ENCODE assay signal across 1 cellular context in the genomic region with DNA sequence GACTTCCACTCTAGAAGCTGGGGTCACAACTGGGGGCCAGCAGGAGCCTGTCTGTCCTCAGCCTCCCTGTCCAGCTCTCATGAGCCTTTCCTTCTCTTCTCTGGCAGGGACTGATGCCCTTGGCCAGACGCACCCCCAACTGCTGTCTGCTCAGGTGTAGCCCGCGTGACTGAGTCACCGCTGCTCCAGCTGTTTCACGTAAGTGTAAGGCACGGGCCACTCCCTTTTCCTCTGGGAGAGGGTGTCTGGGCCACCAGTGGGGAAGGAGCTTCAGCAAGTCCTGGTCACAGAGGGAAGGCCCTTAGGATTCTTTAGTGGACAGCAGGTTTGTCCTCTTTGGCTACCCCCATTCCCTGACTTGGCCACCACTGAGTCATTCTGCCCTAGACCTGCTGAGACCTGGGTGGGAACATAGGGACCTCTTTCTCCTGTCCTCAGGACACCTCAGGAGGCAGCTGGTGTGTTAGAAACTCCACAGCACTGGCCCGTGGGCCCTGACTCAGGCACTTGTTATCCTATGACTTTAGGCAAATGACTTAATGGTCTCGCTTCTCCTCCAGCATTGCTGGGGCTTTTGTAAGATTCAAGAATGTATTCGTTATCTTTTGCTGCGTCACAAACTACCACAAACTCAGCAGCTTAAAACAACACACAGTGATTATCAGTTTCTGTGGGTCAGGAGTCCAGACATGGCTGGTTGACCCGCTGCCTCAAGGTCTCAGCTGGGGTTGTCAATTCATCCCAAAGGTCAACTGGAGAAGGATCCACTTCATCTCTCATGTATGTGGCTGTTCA.
TF ChIP-seq lines count a peak whose summit lies in the region.

No MANE protein-coding gene starts in this region.

TF ChIP-seq in K562, 482 proteins besides CTCF, POLR2A, EP300 and RAD21 (continued from another document and continues in another):
- TF ChIP-seq NR2C1 (IDR thresholded peaks at IDR 0.05), result no peak
- 0 out of 2 replicates have a peak, but pooled peaks have one; percentile 35 for TF ChIP-seq NR2C1 (tag; IDR thresholded peaks at IDR 0.05)
- TF ChIP-seq, protein P1, sequence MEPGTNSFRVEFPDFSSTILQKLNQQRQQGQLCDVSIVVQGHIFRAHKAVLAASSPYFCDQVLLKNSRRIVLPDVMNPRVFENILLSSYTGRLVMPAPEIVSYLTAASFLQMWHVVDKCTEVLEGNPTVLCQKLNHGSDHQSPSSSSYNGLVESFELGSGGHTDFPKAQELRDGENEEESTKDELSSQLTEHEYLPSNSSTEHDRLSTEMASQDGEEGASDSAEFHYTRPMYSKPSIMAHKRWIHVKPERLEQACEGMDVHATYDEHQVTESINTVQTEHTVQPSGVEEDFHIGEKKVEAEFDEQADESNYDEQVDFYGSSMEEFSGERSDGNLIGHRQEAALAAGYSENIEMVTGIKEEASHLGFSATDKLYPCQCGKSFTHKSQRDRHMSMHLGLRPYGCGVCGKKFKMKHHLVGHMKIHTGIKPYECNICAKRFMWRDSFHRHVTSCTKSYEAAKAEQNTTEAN (CRISPR knock-in tag; IDR thresholded peaks at IDR 0.05), result no peak
- TF ChIP-seq SMARCB1 (IDR thresholded peaks at IDR 0.05; ENCODE audit: insufficient read length, low read depth), result no peak
- TF ChIP-seq ZNF277 (CRISPR knock-in tag; IDR thresholded peaks at IDR 0.05; ENCODE audit: borderline replicate concordance), result no peak
- TF ChIP-seq, protein P2, sequence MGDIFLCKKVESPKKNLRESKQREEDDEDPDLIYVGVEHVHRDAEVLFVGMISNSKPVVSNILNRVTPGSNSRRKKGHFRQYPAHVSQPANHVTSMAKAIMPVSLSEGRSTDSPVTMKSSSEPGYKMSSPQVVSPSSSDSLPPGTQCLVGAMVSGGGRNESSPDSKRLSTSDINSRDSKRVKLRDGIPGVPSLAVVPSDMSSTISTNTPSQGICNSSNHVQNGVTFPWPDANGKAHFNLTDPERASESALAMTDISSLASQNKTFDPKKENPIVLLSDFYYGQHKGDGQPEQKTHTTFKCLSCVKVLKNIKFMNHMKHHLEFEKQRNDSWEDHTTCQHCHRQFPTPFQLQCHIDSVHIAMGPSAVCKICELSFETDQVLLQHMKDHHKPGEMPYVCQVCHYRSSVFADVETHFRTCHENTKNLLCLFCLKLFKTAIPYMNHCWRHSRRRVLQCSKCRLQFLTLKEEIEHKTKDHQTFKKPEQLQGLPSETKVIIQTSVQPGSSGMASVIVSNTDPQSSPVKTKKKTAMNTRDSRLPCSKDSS (IDR thresholded peaks at IDR 0.05; ENCODE audit: low read depth, partially characterized antibody), result no peak
- no peak for TF ChIP-seq ZFP1 (CRISPR knock-in tag; IDR thresholded peaks at IDR 0.05)
- TF ChIP-seq, protein P3, sequence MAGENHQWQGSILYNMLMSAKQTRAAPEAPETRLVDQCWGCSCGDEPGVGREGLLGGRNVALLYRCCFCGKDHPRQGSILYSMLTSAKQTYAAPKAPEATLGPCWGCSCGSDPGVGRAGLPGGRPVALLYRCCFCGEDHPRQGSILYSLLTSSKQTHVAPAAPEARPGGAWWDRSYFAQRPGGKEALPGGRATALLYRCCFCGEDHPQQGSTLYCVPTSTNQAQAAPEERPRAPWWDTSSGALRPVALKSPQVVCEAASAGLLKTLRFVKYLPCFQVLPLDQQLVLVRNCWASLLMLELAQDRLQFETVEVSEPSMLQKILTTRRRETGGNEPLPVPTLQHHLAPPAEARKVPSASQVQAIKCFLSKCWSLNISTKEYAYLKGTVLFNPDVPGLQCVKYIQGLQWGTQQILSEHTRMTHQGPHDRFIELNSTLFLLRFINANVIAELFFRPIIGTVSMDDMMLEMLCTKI (IDR thresholded peaks at IDR 0.05; ENCODE audit: partially characterized antibody), result no peak
- TF ChIP-seq ZNF324 (CRISPR knock-in tag; IDR thresholded peaks at IDR 0.05), result no peak
- TF ChIP-seq, protein P4, sequence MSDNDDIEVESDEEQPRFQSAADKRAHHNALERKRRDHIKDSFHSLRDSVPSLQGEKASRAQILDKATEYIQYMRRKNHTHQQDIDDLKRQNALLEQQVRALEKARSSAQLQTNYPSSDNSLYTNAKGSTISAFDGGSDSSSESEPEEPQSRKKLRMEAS (CRISPR knock-in tag; IDR thresholded peaks at IDR 0.05), result no peak
- TF ChIP-seq, protein P5, sequence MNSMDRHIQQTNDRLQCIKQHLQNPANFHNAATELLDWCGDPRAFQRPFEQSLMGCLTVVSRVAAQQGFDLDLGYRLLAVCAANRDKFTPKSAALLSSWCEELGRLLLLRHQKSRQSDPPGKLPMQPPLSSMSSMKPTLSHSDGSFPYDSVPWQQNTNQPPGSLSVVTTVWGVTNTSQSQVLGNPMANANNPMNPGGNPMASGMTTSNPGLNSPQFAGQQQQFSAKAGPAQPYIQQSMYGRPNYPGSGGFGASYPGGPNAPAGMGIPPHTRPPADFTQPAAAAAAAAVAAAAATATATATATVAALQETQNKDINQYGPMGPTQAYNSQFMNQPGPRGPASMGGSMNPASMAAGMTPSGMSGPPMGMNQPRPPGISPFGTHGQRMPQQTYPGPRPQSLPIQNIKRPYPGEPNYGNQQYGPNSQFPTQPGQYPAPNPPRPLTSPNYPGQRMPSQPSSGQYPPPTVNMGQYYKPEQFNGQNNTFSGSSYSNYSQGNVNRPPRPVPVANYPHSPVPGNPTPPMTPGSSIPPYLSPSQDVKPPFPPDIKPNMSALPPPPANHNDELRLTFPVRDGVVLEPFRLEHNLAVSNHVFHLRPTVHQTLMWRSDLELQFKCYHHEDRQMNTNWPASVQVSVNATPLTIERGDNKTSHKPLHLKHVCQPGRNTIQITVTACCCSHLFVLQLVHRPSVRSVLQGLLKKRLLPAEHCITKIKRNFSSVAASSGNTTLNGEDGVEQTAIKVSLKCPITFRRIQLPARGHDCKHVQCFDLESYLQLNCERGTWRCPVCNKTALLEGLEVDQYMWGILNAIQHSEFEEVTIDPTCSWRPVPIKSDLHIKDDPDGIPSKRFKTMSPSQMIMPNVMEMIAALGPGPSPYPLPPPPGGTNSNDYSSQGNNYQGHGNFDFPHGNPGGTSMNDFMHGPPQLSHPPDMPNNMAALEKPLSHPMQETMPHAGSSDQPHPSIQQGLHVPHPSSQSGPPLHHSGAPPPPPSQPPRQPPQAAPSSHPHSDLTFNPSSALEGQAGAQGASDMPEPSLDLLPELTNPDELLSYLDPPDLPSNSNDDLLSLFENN (IDR thresholded peaks at IDR 0.05; ENCODE audit: low read depth in 2 of 2, low read length in 2 of 2), result no peak
- TF ChIP-seq ZNF586 (CRISPR knock-in tag; conservative IDR thresholded peaks at IDR 0.05), result no peak
- TF ChIP-seq FOS (IDR thresholded peaks at IDR 0.05; ENCODE audit: extremely low read depth, insufficient read length), result no peak
- TF ChIP-seq GTF2F1 (IDR thresholded peaks at IDR 0.05; ENCODE audit: low read depth, low read length), result no peak
- no peak for TF ChIP-seq LCOR (CRISPR knock-in tag; IDR thresholded peaks at IDR 0.05)
- TF ChIP-seq SREBF1 (IDR thresholded peaks at IDR 0.05; ENCODE audit: borderline replicate concordance, low read depth, low read length), result no peak
- no peak for TF ChIP-seq PRPF4 (IDR thresholded peaks at IDR 0.05; ENCODE audit: insufficient read depth, low read depth, low read length, poor library complexity, severe bottlenecking)
- TF ChIP-seq AFF1 (IDR thresholded peaks at IDR 0.05; ENCODE audit: low read depth in 1 of 2, partially characterized antibody in 2 of 2), result no peak
- no peak for TF ChIP-seq NCOA2 (IDR thresholded peaks at IDR 0.05; ENCODE audit: partially characterized antibody in 2 of 2)
- TF ChIP-seq, protein P6, sequence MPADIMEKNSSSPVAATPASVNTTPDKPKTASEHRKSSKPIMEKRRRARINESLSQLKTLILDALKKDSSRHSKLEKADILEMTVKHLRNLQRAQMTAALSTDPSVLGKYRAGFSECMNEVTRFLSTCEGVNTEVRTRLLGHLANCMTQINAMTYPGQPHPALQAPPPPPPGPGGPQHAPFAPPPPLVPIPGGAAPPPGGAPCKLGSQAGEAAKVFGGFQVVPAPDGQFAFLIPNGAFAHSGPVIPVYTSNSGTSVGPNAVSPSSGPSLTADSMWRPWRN (IDR thresholded peaks at IDR 0.05; ENCODE audit: low read depth), result peak; percentile 66; the same call in 1 of the 2 replicates
- no peak for TF ChIP-seq JUNB (CRISPR knock-in tag; conservative IDR thresholded peaks at IDR 0.05)
- TF ChIP-seq KDM2B (CRISPR knock-in tag; IDR thresholded peaks at IDR 0.05), result no peak
- no peak for TF ChIP-seq SP2 (IDR thresholded peaks at IDR 0.05; ENCODE audit: extremely low read depth, low read depth, low read length, poor library complexity, severe bottlenecking)
- peak; percentile 94 for TF ChIP-seq KDM1A (IDR thresholded peaks at IDR 0.05)
- TF ChIP-seq CBFA2T3 (IDR thresholded peaks at IDR 0.05), result peak; percentile 69
- TF ChIP-seq ZNF175 (CRISPR knock-in tag; IDR thresholded peaks at IDR 0.05; ENCODE audit: low read depth), result no peak
- peak; percentile 73; the same call in 1 of the 2 replicates for TF ChIP-seq MAFG (tag; conservative IDR thresholded peaks at IDR 0.05)
- TF ChIP-seq HBP1 (CRISPR knock-in tag; IDR thresholded peaks at IDR 0.05), result no peak
- no peak for TF ChIP-seq SP1 (CRISPR knock-in tag; IDR thresholded peaks at IDR 0.05)
- TF ChIP-seq, protein P7, sequence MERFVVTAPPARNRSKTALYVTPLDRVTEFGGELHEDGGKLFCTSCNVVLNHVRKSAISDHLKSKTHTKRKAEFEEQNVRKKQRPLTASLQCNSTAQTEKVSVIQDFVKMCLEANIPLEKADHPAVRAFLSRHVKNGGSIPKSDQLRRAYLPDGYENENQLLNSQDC (CRISPR knock-in tag; IDR thresholded peaks at IDR 0.05), result no peak
- TF ChIP-seq HNRNPH1 (optimal IDR thresholded peaks at IDR 0.05; ENCODE audit: low read depth, low read length), result no peak
- TF ChIP-seq SNAPC5 (CRISPR knock-in tag; IDR thresholded peaks at IDR 0.05), result no peak
- TF ChIP-seq MAFK (IDR thresholded peaks at IDR 0.05; ENCODE audit: low read length), result peak; percentile 19; the same call in 1 of the 2 replicates
- no peak for TF ChIP-seq ARID3A (IDR thresholded peaks at IDR 0.05; ENCODE audit: borderline replicate concordance, low read depth, low read length)
- TF ChIP-seq, protein P8, sequence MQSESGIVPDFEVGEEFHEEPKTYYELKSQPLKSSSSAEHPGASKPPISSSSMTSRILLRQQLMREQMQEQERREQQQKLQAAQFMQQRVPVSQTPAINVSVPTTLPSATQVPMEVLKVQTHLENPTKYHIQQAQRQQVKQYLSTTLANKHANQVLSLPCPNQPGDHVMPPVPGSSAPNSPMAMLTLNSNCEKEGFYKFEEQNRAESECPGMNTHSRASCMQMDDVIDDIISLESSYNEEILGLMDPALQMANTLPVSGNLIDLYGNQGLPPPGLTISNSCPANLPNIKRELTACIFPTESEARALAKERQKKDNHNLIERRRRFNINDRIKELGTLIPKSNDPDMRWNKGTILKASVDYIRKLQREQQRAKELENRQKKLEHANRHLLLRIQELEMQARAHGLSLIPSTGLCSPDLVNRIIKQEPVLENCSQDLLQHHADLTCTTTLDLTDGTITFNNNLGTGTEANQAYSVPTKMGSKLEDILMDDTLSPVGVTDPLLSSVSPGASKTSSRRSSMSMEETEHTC (IDR thresholded peaks at IDR 0.05), result no peak
